ENCODE assay signal across 8 cellular contexts in the genomic region with DNA sequence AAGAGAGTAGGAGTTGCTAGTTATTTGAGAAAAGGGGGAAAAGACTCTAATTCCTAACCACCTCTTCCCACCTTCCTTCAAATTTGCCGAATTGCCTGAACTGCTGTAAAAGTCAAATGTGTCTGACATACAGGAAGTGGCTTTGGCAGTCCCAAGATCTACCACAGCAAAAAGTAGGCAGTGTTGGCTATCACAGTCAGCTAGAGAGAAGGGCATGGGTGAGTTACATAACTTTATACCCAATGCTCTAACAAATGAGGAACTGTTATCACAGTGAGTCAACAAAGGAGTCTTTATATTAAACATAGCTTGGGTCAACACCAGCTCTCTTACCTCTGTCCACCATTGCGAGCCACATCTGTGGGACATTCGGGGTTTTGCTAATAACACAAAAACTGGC. TPM values are rescaled to one million over a fixed set of nuclear protein-coding genes. Genes with fewer than 3 reads are reported as not detected.
DNase-seq lines count a peak whose midpoint lies in the region; ATAC-seq and TF ChIP-seq lines count a peak whose summit lies in the region.

No MANE protein-coding gene starts in this region.

- H3K27me3 Mint-ChIP-seq in IgD-negative memory B cell = peaks cover 7% of the 10 kb centered on the region

- H3K4me3 Mint-ChIP-seq in IgD-negative memory B cell = peak overlapping the region; percentile 93 to 98 (median 94)

- H3K27ac Mint-ChIP-seq in IgD-negative memory B cell = peak overlapping the region in 2 of 3 donors; percentile 68 to 85

- DNase-seq in COLO668 (lab: John Stamatoyannopoulos, UW; ENCODE audit: unreplicated experiment) (peak; percentile 6), T follicular helper cell (ENCODE audit: low read depth) (peak; percentile 2), left kidney (ENCODE audit: low read depth, low spot score) (peak; percentile 21), SW 1271 (lab: John Stamatoyannopoulos, UW) (no peak), sigmoid colon (no peak)

- H3K9me3 Mint-ChIP-seq in IgD-negative memory B cell = peaks cover 0 to 2% (median 0%) of the 10 kb centered on the region in 3 donors

- no peaks in the 10 kb centered on the region for H3K36me3 Mint-ChIP-seq in IgD-negative memory B cell

- H3K4me3 ChIP-seq in sigmoid colon = no peak overlapping the region

- H3K27me3 ChIP-seq in sigmoid colon = peaks cover 0 to 3% (median 0%) of the 10 kb centered on the region in 3 donors

- no peaks in the 10 kb centered on the region for H3K4me1 ChIP-seq in sigmoid colon

- no peaks in the 10 kb centered on the region for H3K9me3 ChIP-seq in sigmoid colon

- no peak overlapping the region for H3K27ac ChIP-seq in sigmoid colon

- ATAC-seq in GM19372 (IDR thresholded peaks at IDR 0.05; ENCODE audit: low read depth, unreplicated experiment) (peak; percentile 36), HG02938 (IDR thresholded peaks at IDR 0.05; ENCODE audit: unreplicated experiment) (no peak)

- TF ChIP-seq POLR2A in sigmoid colon (IDR thresholded peaks at IDR 0.05) = no peak

- no peak for TF ChIP-seq EP300 in sigmoid colon (IDR thresholded peaks at IDR 0.05)

- intact Hi-C loops in sigmoid colon (cut with DNase I) = no loop called here

- H3K4me1 Mint-ChIP-seq in IgD-negative memory B cell = peaks cover 14 to 22% (median 15%) of the 10 kb centered on the region in 3 donors

- no peak for TF ChIP-seq CTCF in sigmoid colon (IDR thresholded peaks at IDR 0.05)

- WGBS in sigmoid colon, 2 donors = 12 to 37% methylated on average over 3 of the region's 3 CpGs

- H3K36me3 ChIP-seq in sigmoid colon = no peaks in the 10 kb centered on the region

RNA-seq across cellular contexts. Expression of gene MBNL3, which starts 2.4 kb away (rescaled TPM):
- polyA plus RNA-seq in IgD-negative memory B cell (71.2 TPM), sigmoid colon (1 to 10 TPM; 5.4 to 5.8 (median 5.8) TPM)
- 1 to 10 TPM; 1.7 to 5.7 (median 2.8) TPM for total RNA-seq in sigmoid colon

Comparison
In these comparisons a context has a peak if more than half of its experiments do, and no peak if none do; other contexts are left out.
1. DNase-seq: peak in COLO668 (single experiment), T follicular helper cell (single experiment) and left kidney (single experiment); none in SW 1271 (0 of 2) and sigmoid colon (single experiment).
2. RNA of gene MBNL3, which starts 2.4 kb away (polyA plus RNA-seq): 71.2 TPM in IgD-negative memory B cell (single experiment); 5.4 to 5.8 TPM in sigmoid colon; every median in the first group is over 10 times any median in the second.